9 cellular contexts compared by ENCODE assay signal in genomic region chr22:39519681-39520053, GRCh38. TPM values are rescaled to one million over a fixed set of nuclear protein-coding genes. Genes with fewer than 3 reads are reported as not detected.
DNase-seq lines count a peak whose midpoint lies in the region; ATAC-seq and TF ChIP-seq lines count a peak whose summit lies in the region.
"Had no signal": no experiment of that assay in that cellular context is flagged by ENCODE, and none has a peak within 500 bp of the region (broad histone marks: within the 10 kb centered on the region; RNA-seq: fewer than 3 reads in every experiment).

No MANE protein-coding gene starts in this region.

- H3K27me3 ChIP-seq in cardiac muscle cell: no peaks in the 10 kb centered on the region

- H3K4me1 ChIP-seq in cardiac muscle cell (ENCODE audit: low read depth): peaks cover 26% of the 10 kb centered on the region

- TF ChIP-seq CTCF in GM10266 (IDR thresholded peaks at IDR 0.05; ENCODE audit: control insufficient read depth, insufficient read depth, low read depth, missing control alignments) (peak; percentile 61), cardiac muscle cell (IDR thresholded peaks at IDR 0.05; ENCODE audit: low read depth, low read length) (peak; percentile 43)

- peak overlapping the region; percentile 85 to 99 (median 96) for H3K4me3 Mint-ChIP-seq in IgD-negative memory B cell
- peak overlapping the region; percentile 89 for H3K4me3 Mint-ChIP-seq in activated naive CD4-positive, alpha-beta T cell treated with anti-CD3 and anti-CD28 coated beads, Interleukin-2, amount 50 U/mL, for 24 hours

- H3K27ac Mint-ChIP-seq in IgD-negative memory B cell: peak overlapping the region; percentile 95 to 100 (median 100)
- H3K27ac Mint-ChIP-seq in activated naive CD4-positive, alpha-beta T cell treated with anti-CD3 and anti-CD28 coated beads, Interleukin-2, amount 50 U/mL, for 24 hours: peak overlapping the region; percentile 100

- in situ Hi-C loops in ACHN (cut with HindIII; ENCODE audit: low pct_ligation_motif_present, low pct_unique_long_range_greater_than_20kb, low sequenced_read_pairs): no loop called here

- no peaks in the 10 kb centered on the region for H3K9me3 ChIP-seq in cardiac muscle cell (ENCODE audit: low read depth)

- peak; percentile 23 for ATAC-seq in GM21423 (IDR thresholded peaks at IDR 0.05; ENCODE audit: unreplicated experiment)

- peak overlapping the region; percentile 99 for H3K27ac ChIP-seq in cardiac muscle cell

- H3K36me3 ChIP-seq in cardiac muscle cell: peaks cover 40% of the 10 kb centered on the region

- H3K27me3 Mint-ChIP-seq in IgD-negative memory B cell: no peaks in the 10 kb centered on the region
- no peaks in the 10 kb centered on the region for H3K27me3 Mint-ChIP-seq in activated naive CD4-positive, alpha-beta T cell treated with anti-CD3 and anti-CD28 coated beads, Interleukin-2, amount 50 U/mL, for 24 hours

- H3K4me3 ChIP-seq in cardiac muscle cell: peak overlapping the region; percentile 80

- H3K9me3 Mint-ChIP-seq in IgD-negative memory B cell: peaks cover 0 to 2% (median 0%) of the 10 kb centered on the region in 3 donors
- H3K9me3 Mint-ChIP-seq in activated naive CD4-positive, alpha-beta T cell treated with anti-CD3 and anti-CD28 coated beads, Interleukin-2, amount 50 U/mL, for 24 hours: no peaks in the 10 kb centered on the region

- H3K4me1 Mint-ChIP-seq in IgD-negative memory B cell: peaks cover 27 to 39% (median 30%) of the 10 kb centered on the region in 3 donors
- H3K4me1 Mint-ChIP-seq in activated naive CD4-positive, alpha-beta T cell treated with anti-CD3 and anti-CD28 coated beads, Interleukin-2, amount 50 U/mL, for 24 hours: peaks cover 44% of the 10 kb centered on the region

- DNase-seq in GM10266 (ENCODE audit: extremely low spot score) (no peak), cardiac muscle cell (ENCODE audit: low read depth in 1 of 2, low spot score in 1 of 2) (peak; percentile 68 to 74), pons (ENCODE audit: low spot score) (peak; percentile 58), NCI-H2227 treated with DMSO at 0.1 percent for 48 hours (lab: John Stamatoyannopoulos, UW) (no peak), ACHN (no peak)

- peaks cover 4% of the 10 kb centered on the region for H3K36me3 Mint-ChIP-seq in IgD-negative memory B cell
- H3K36me3 Mint-ChIP-seq in activated naive CD4-positive, alpha-beta T cell treated with anti-CD3 and anti-CD28 coated beads, Interleukin-2, amount 50 U/mL, for 24 hours: peaks cover 30% of the 10 kb centered on the region

RNA-seq across cellular contexts. Expression of gene ATF4, which starts 0.7 kb away (rescaled TPM):
- polyA plus RNA-seq in IgD-negative memory B cell (186 TPM), cardiac muscle cell (194 and 203 TPM in 2 replicates)
- total RNA-seq in cardiac muscle cell: 283 and 375 TPM in 2 replicates

RNA-seq across cellular contexts. Expression of gene RPS19BP1, which starts 12.9 kb away (rescaled TPM):
- 156 TPM for polyA plus RNA-seq in IgD-negative memory B cell
- 144 and 169 TPM in 2 replicates for total RNA-seq in cardiac muscle cell
- 112 and 150 TPM in 2 replicates for polyA plus RNA-seq in cardiac muscle cell

RNA-seq across cellular contexts. Expression of gene MIEF1, which starts 17.6 kb away (rescaled TPM):
- 24.8 TPM for polyA plus RNA-seq in IgD-negative memory B cell
- total RNA-seq in cardiac muscle cell: 27.2 and 31.2 TPM in 2 replicates
- polyA plus RNA-seq in cardiac muscle cell: 29.1 and 33.7 TPM in 2 replicates

RNA-seq across cellular contexts. Expression of gene CACNA1I, which starts 50.9 kb away (rescaled TPM):
- 0.04 TPM for polyA plus RNA-seq in IgD-negative memory B cell
- 0.14 and 0.24 TPM in 2 replicates for total RNA-seq in cardiac muscle cell
- polyA plus RNA-seq in cardiac muscle cell: 0.04 and 0.47 TPM in 2 replicates
- total RNA-seq: glomerular endothelial cell had no signal

Comparison
In these comparisons a context has a peak if more than half of its experiments do, and no peak if none do; other contexts are left out.
1. DNase-seq: peak in cardiac muscle cell (2 of 2) and pons (single experiment); none in GM10266 (single experiment), NCI-H2227 treated with DMSO at 0.1 percent for 48 hours (single experiment) and ACHN (single experiment).